16 cellular contexts compared by ENCODE assay signal in the genomic region with DNA sequence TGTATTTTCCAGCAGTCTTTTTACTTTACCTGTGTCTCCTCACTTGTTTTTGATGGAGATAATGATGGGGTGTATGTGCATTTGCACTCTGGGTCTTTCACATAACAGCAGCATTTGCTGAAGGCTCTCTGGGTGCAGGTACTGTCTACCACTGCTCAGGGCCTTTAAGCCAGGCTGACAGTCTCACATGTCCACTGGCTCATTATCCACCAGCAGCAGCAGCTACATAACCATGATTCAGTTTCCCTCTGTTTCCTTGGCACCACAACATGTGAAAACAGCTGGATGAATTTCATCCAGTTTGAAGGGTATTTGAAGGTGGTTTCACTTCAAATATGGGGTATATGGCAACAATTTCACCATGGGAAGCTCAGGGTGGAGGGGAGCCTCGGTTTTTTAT. TPM values are rescaled to one million over a fixed set of nuclear protein-coding genes. Genes with fewer than 3 reads are reported as not detected.
DNase-seq lines count a peak whose midpoint lies in the region; ATAC-seq, FAIRE-seq and TF ChIP-seq lines count a peak whose summit lies in the region.
"Had no signal": no experiment of that assay in that cellular context is flagged by ENCODE, and none has a peak within 500 bp of the region (broad histone marks: within the 10 kb centered on the region; RNA-seq: fewer than 3 reads in every experiment).

No MANE protein-coding gene starts in this region.

- H3K4me3 ChIP-seq in adipocyte (ENCODE audit: low read length) (peak overlapping the region; percentile 21), foreskin fibroblast (ENCODE audit: low read depth in 1 of 2, low read length in 2 of 2) (no peak overlapping the region), tibial artery (no peak overlapping the region)
- H3K4me3 ChIP-seq: lung had no signal

- no peak for TF ChIP-seq CTCF in foreskin fibroblast (IDR thresholded peaks at IDR 0.05; ENCODE audit: low read depth, low read length)
- TF ChIP-seq CTCF in tibial artery (IDR thresholded peaks at IDR 0.05) = no peak

- H3K9me3 Mint-ChIP-seq in activated T-cell treated with anti-CD3 and anti-CD28 coated beads, Interleukin-2, amount 50 U/mL, for 4 hours = peaks cover 15% of the 10 kb centered on the region
- H3K9me3 Mint-ChIP-seq: activated CD4-positive, alpha-beta T cell treated with anti-CD3 and anti-CD28 coated beads, Interleukin-2, amount 10 ng/mL, durations not matched to agents 7 days and 5 days had no signal

- H3K4me1 Mint-ChIP-seq in activated T-cell treated with anti-CD3 and anti-CD28 coated beads, Interleukin-2, amount 50 U/mL, for 4 hours (ENCODE audit: low read depth) = no peaks in the 10 kb centered on the region
- H3K4me1 Mint-ChIP-seq: activated CD4-positive, alpha-beta T cell treated with anti-CD3 and anti-CD28 coated beads, Interleukin-2, amount 10 ng/mL, durations not matched to agents 7 days and 5 days; activated T-helper 17 cell treated with anti-CD3 and anti-CD28 coated beads, Interleukin-2, amount 50 U/mL, for 72 hours had no signal

- ATAC-seq in activated T-cell treated with anti-CD3 and anti-CD28 coated beads, Interleukin-2, amount 50 U/mL, for 4 hours = no peak
- ATAC-seq: activated T-helper 17 cell treated with anti-CD3 and anti-CD28 coated beads, Interleukin-2, amount 50 U/mL, for 72 hours had no signal

- H3K9me3 ChIP-seq in adipocyte (ENCODE audit: control insufficient read depth, low read length) (peaks cover 3% of the 10 kb centered on the region), tibial artery (no peaks in the 10 kb centered on the region)
- H3K9me3 ChIP-seq: neutrophil had no signal

- no peaks in the 10 kb centered on the region for H3K36me3 Mint-ChIP-seq in activated T-cell treated with anti-CD3 and anti-CD28 coated beads, Interleukin-2, amount 50 U/mL, for 4 hours (ENCODE audit: insufficient read depth)

- H3K4me1 ChIP-seq in adipocyte (ENCODE audit: control insufficient read depth, insufficient read depth, low read length) (peaks cover 16% of the 10 kb centered on the region), tibial artery (peaks cover 0 to 19% (median 3%) of the 10 kb centered on the region in 4 donors)

- no peaks in the 10 kb centered on the region for H3K36me3 ChIP-seq in adipocyte (ENCODE audit: control insufficient read depth, insufficient read depth, low read length, severe bottlenecking)
- H3K36me3 ChIP-seq in tibial artery = no peaks in the 10 kb centered on the region
- H3K36me3 ChIP-seq: neutrophil, spleen, suprapubic skin had no signal

- peak; percentile 20 for FAIRE-seq in HTR-8/SVneo (lab: Jason Lieb, UNC)

- DNase-seq in HTR-8/SVneo (ENCODE audit: insufficient read length, low spot score) (no peak), adipocyte (ENCODE audit: low read depth) (no peak), foreskin fibroblast (peak; percentile 36 to 52), tibial artery (no peak), OCI-M2 (lab: John Stamatoyannopoulos, UW; ENCODE audit: unreplicated experiment) (no peak), NCI-H146 (lab: John Stamatoyannopoulos, UW) (no peak)
- DNase-seq in activated T-cell treated with anti-CD3 and anti-CD28 coated beads, Interleukin-2, amount 50 U/mL, for 4 hours = no peak
- DNase-seq: activated CD4-positive, alpha-beta T cell treated with anti-CD3 and anti-CD28 coated beads, Interleukin-2, amount 10 ng/mL, durations not matched to agents 7 days and 5 days; hippocampal formation; NCI-H446 treated with DMSO at 0.1 percent for 48 hours; spleen; T-helper 2 cell had no signal

- H3K27me3 Mint-ChIP-seq in activated T-cell treated with anti-CD3 and anti-CD28 coated beads, Interleukin-2, amount 50 U/mL, for 4 hours (ENCODE audit: low read depth) = peaks cover 8% of the 10 kb centered on the region

- H3K4me3 Mint-ChIP-seq in activated T-cell treated with anti-CD3 and anti-CD28 coated beads, Interleukin-2, amount 50 U/mL, for 4 hours = no peak overlapping the region
- H3K4me3 Mint-ChIP-seq: activated CD4-positive, alpha-beta T cell treated with anti-CD3 and anti-CD28 coated beads, Interleukin-2, amount 10 ng/mL, durations not matched to agents 7 days and 5 days; activated T-helper 17 cell treated with anti-CD3 and anti-CD28 coated beads, Interleukin-2, amount 50 U/mL, for 72 hours had no signal

- intact Hi-C loops in tibial artery (cut with DNase I; ENCODE audit: low total_unique reads) = no loop called here

- no peaks in the 10 kb centered on the region for H3K27me3 ChIP-seq in adipocyte (replicated peaks; ENCODE audit: control insufficient read depth, insufficient read depth, low read length)
- H3K27me3 ChIP-seq in tibial artery = no peaks in the 10 kb centered on the region
- H3K27me3 ChIP-seq: neutrophil, spleen, suprapubic skin had no signal

- H3K9ac ChIP-seq in adipocyte (ENCODE audit: low read length) = peak overlapping the region; percentile 77

- peak overlapping the region; percentile 67 to 72 for H3K27ac ChIP-seq in tibial artery
- H3K27ac ChIP-seq: neutrophil had no signal

RNA-seq across cellular contexts. Expression of a gene that starts 41.2 kb away (rescaled TPM):
- under 1 TPM; 0.08 to 0.38 (median 0.18) TPM for total RNA-seq in activated T-cell treated with anti-CD3 and anti-CD28 coated beads, Interleukin-2, amount 50 U/mL, for 4 hours
- total RNA-seq: activated CD4-positive, alpha-beta T cell treated with anti-CD3 and anti-CD28 coated beads, Interleukin-2, amount 10 ng/mL, durations not matched to agents 7 days and 5 days had no signal

Comparison
In these comparisons a context has a peak if more than half of its experiments do, and no peak if none do; other contexts are left out.
1. DNase-seq: peak in foreskin fibroblast (2 of 2); none in HTR-8/SVneo (single experiment), adipocyte (single experiment), tibial artery (0 of 2), activated T-cell treated with anti-CD3 and anti-CD28 coated beads, Interleukin-2, amount 50 U/mL, for 4 hours (single experiment), OCI-M2 (single experiment) and NCI-H146 (single experiment).